In genomic region chr17:49677933-49678847, GRCh38 we compare ENCODE assay signal across 1 cellular context.
TF ChIP-seq lines count a peak whose summit lies in the region.

TSS of gene SPOP (minus strand) at chr17:49678097. CDS start at chr17:49622810, 55,287 bp downstream.

TF ChIP-seq in HEK293, 187 proteins besides CTCF, POLR2A, EP300 and RAD21 (continued from another document and continues in another):
- peak; percentile 93 for TF ChIP-seq KLF16 (tag by site-specific recombination; IDR thresholded peaks at IDR 0.05)
- no peak for TF ChIP-seq REPIN1 (tag by site-specific recombination; IDR thresholded peaks at IDR 0.05; ENCODE audit: low read depth)
- TF ChIP-seq ZNF488 (tag by site-specific recombination; IDR thresholded peaks at IDR 0.05) = no peak
- peak; percentile 89 for TF ChIP-seq ZBTB10 (tag by site-specific recombination; IDR thresholded peaks at IDR 0.05)
- TF ChIP-seq KLF17 (tag by site-specific recombination; IDR thresholded peaks at IDR 0.05) = peak; percentile 93
- no peak for TF ChIP-seq ZNF121 (tag by site-specific recombination; IDR thresholded peaks at IDR 0.05)
- peak; percentile 27; the same call in 1 of the 2 replicates for TF ChIP-seq KLF10 (tag by site-specific recombination; IDR thresholded peaks at IDR 0.05)
- TF ChIP-seq HOXC10 (CRISPR knock-in tag; IDR thresholded peaks at IDR 0.05) = no peak
- peak; percentile 100 for TF ChIP-seq ZNF18 (tag by site-specific recombination; IDR thresholded peaks at IDR 0.05)
- peak; percentile 95 for TF ChIP-seq GLIS1 (tag by site-specific recombination; IDR thresholded peaks at IDR 0.05)
- TF ChIP-seq PATZ1 (tag by site-specific recombination; IDR thresholded peaks at IDR 0.05) = peak; percentile 98
- TF ChIP-seq ZNF140 (tag by site-specific recombination; IDR thresholded peaks at IDR 0.05) = no peak
- peak; percentile 67; the same call in 1 of the 2 replicates for TF ChIP-seq ZNF148 (tag by site-specific recombination; IDR thresholded peaks at IDR 0.05; ENCODE audit: borderline replicate concordance)
- TF ChIP-seq ZNF654 (tag by site-specific recombination; IDR thresholded peaks at IDR 0.05; ENCODE audit: low read depth) = no peak
- TF ChIP-seq ZNF274 (IDR thresholded peaks at IDR 0.05; ENCODE audit: low read length) = no peak
- no peak for TF ChIP-seq ZNF274 (tag by site-specific recombination; IDR thresholded peaks at IDR 0.05; ENCODE audit: borderline replicate concordance)
- peak; percentile 76 for TF ChIP-seq ZNF335 (tag by site-specific recombination; conservative IDR thresholded peaks at IDR 0.05)
- TF ChIP-seq ZNF398 (tag by site-specific recombination; IDR thresholded peaks at IDR 0.05) = peak; percentile 97
- TF ChIP-seq ZBTB26 (tag by site-specific recombination; optimal IDR thresholded peaks at IDR 0.05) = peak; percentile 97
- TF ChIP-seq ZNF707 (tag by site-specific recombination; IDR thresholded peaks at IDR 0.05) = 0 out of 2 replicates have a peak, but pooled peaks have one; percentile 15
- TF ChIP-seq ZBTB48 (tag by site-specific recombination; IDR thresholded peaks at IDR 0.05) = 0 out of 2 replicates have a peak, but pooled peaks have one; percentile 25
- no peak for TF ChIP-seq ZNF426 (tag by site-specific recombination; IDR thresholded peaks at IDR 0.05)
- peak; percentile 90 for TF ChIP-seq SP2 (tag by site-specific recombination; IDR thresholded peaks at IDR 0.05)
- TF ChIP-seq ZFP37 (tag by site-specific recombination; IDR thresholded peaks at IDR 0.05) = peak; percentile 47; the same call in 1 of the 2 replicates
- no peak; the same call in 1 of the 2 replicates for TF ChIP-seq ZNF768 (tag by site-specific recombination; IDR thresholded peaks at IDR 0.05)
- peak; percentile 97 for TF ChIP-seq ZNF324 (tag by site-specific recombination; IDR thresholded peaks at IDR 0.05)
- no peak for TF ChIP-seq ZNF19 (tag by site-specific recombination; IDR thresholded peaks at IDR 0.05; ENCODE audit: low read depth)
- peak; percentile 84; the same call in 1 of the 2 replicates for TF ChIP-seq ZNF2 (tag by site-specific recombination; IDR thresholded peaks at IDR 0.05)
- TF ChIP-seq ZNF146 (tag by site-specific recombination; IDR thresholded peaks at IDR 0.05) = 0 out of 2 replicates have a peak, but pooled peaks have one; percentile 1
- TF ChIP-seq ZNF626 (tag by site-specific recombination; IDR thresholded peaks at IDR 0.05) = no peak
- no peak for TF ChIP-seq ZNF202 (tag by site-specific recombination; IDR thresholded peaks at IDR 0.05; ENCODE audit: borderline replicate concordance)
- peak; percentile 17; the same call in 1 of the 2 replicates for TF ChIP-seq ZNF558 (tag by site-specific recombination; IDR thresholded peaks at IDR 0.05)
- no peak for TF ChIP-seq SCRT2 (tag by site-specific recombination; IDR thresholded peaks at IDR 0.05)
- TF ChIP-seq ZBTB20 (tag by site-specific recombination; IDR thresholded peaks at IDR 0.05) = peak; percentile 36; the same call in 1 of the 2 replicates
- peak; percentile 66; the same call in 1 of the 2 replicates for TF ChIP-seq ZNF394 (tag by site-specific recombination; IDR thresholded peaks at IDR 0.05; ENCODE audit: borderline replicate concordance)
- peak; percentile 91 for TF ChIP-seq ZXDB (tag by site-specific recombination; IDR thresholded peaks at IDR 0.05)
- peak; percentile 84 for TF ChIP-seq ATF2 (tag by site-specific recombination; IDR thresholded peaks at IDR 0.05; ENCODE audit: low read depth)
- no peak; the same call in 1 of the 2 replicates for TF ChIP-seq RBAK (tag by site-specific recombination; IDR thresholded peaks at IDR 0.05)
- TF ChIP-seq BCL11B (tag by site-specific recombination; IDR thresholded peaks at IDR 0.05; ENCODE audit: low read depth) = no peak
- TF ChIP-seq ZNF350 (tag by site-specific recombination; IDR thresholded peaks at IDR 0.05) = no peak
- TF ChIP-seq REST (tag by site-specific recombination; IDR thresholded peaks at IDR 0.05) = peak; percentile 61; the same call in 1 of the 2 replicates
